In genomic region chr7:27157717-27158431, GRCh38 we compare ENCODE assay signal across 10 cellular contexts. TPM values are rescaled to one million over a fixed set of nuclear protein-coding genes. Genes with fewer than 3 reads are reported as not detected.
DNase-seq lines count a peak whose midpoint lies in the region; ATAC-seq, FAIRE-seq and TF ChIP-seq lines count a peak whose summit lies in the region.
"Had no signal": no experiment of that assay in that cellular context is flagged by ENCODE, and none has a peak within 500 bp of the region (broad histone marks: within the 10 kb centered on the region; RNA-seq: fewer than 3 reads in every experiment).

No MANE protein-coding gene starts in this region.

- TF ChIP-seq POLR2A in HepG2 (IDR thresholded peaks at IDR 0.05; ENCODE audit: insufficient read depth in 1 of 2, low read depth in 2 of 2, low read length in 2 of 2), result no peak

- peaks cover 3% of the 10 kb centered on the region for H3K4me1 ChIP-seq in astrocyte (ENCODE audit: insufficient read depth, low read length)
- peaks cover 4% of the 10 kb centered on the region; the same call in 1 of the 2 replicates for H3K4me1 ChIP-seq in MM.1S (ENCODE audit: low read length)
- H3K4me1 ChIP-seq in HepG2 (ENCODE audit: insufficient read depth, low read length), result peaks cover 19% of the 10 kb centered on the region

- H3K4me2 ChIP-seq in astrocyte (ENCODE audit: low read length), result no peak overlapping the region
- H3K4me2 ChIP-seq in MM.1S (ENCODE audit: low read depth, low read length), result no peak overlapping the region
- no peak overlapping the region for H3K4me2 ChIP-seq in HepG2 (ENCODE audit: low read depth, low read length)

- H3K36me3 Mint-ChIP-seq in IgD-negative memory B cell, result no peaks in the 10 kb centered on the region
- no peaks in the 10 kb centered on the region for H3K36me3 Mint-ChIP-seq in astrocyte (ENCODE audit: low read depth, unreplicated experiment)
- H3K36me3 Mint-ChIP-seq in nephron progenitor cell (ENCODE audit: low read depth), result peaks cover 32% of the 10 kb centered on the region

- H3K4me3 ChIP-seq in astrocyte (ENCODE audit: insufficient read depth, low read depth, low read length), result no peak overlapping the region
- no peak overlapping the region for H3K4me3 ChIP-seq in MM.1S (ENCODE audit: low read length)
- no peak overlapping the region for H3K4me3 ChIP-seq in HepG2 (replicated peaks in 1 of 3; ENCODE audit: insufficient read depth in 1 of 3, low read depth in 2 of 3, low read length in 3 of 3)
- H3K4me3 ChIP-seq: thyroid gland had no signal

- H4K20me1 ChIP-seq in astrocyte (ENCODE audit: insufficient read depth, low read length) (no peaks in the 10 kb centered on the region), MM.1S (ENCODE audit: insufficient read depth, low read length) (no peaks in the 10 kb centered on the region), HepG2 (ENCODE audit: insufficient read depth, low read length) (no peaks in the 10 kb centered on the region)

- H3K36me3 ChIP-seq in astrocyte (ENCODE audit: insufficient read depth, low read length), result no peaks in the 10 kb centered on the region
- H3K36me3 ChIP-seq in MM.1S (replicated peaks; ENCODE audit: insufficient read depth, low read length), result no peaks in the 10 kb centered on the region
- no peaks in the 10 kb centered on the region for H3K36me3 ChIP-seq in HepG2 (replicated peaks in 1 of 2; ENCODE audit: control insufficient read depth in 1 of 2, insufficient read depth in 2 of 2, low read length in 2 of 2)
- H3K36me3 ChIP-seq: thyroid gland had no signal

- peaks cover 92% of the 10 kb centered on the region for H3K27me3 ChIP-seq in astrocyte (ENCODE audit: insufficient read depth, low read length)
- peaks cover 91% of the 10 kb centered on the region for H3K27me3 ChIP-seq in MM.1S (replicated peaks; ENCODE audit: insufficient read depth, low read length)
- H3K27me3 ChIP-seq in HepG2 (ENCODE audit: control insufficient read depth in 1 of 2, insufficient read depth in 2 of 2, low read length in 2 of 2), result peaks cover 6 to 46% of the 10 kb centered on the region in 2 experiments

- TF ChIP-seq CTCF in astrocyte (IDR thresholded peaks at IDR 0.05; ENCODE audit: insufficient read depth, low read depth, low read length) (no peak), nephron progenitor cell (IDR thresholded peaks at IDR 0.05) (no peak), MM.1S (IDR thresholded peaks at IDR 0.05; ENCODE audit: low read length) (no peak), HepG2 (CRISPR knock-in tag; IDR thresholded peaks at IDR 0.05) (no peak)

- DNase-seq in astrocyte (ENCODE audit: low read depth) (no peak), nephron progenitor cell (peak; percentile 54), MM.1S (no peak), HepG2 (ENCODE audit: low spot score) (no peak), NCI-H524 (lab: John Stamatoyannopoulos, UW) (no peak)
- DNase-seq: EL, NCI-H1417, thyroid gland had no signal

- TF ChIP-seq RAD21 in HepG2 (CRISPR knock-in tag; IDR thresholded peaks at IDR 0.05), result no peak

- H3K9ac ChIP-seq in astrocyte (ENCODE audit: low read length), result no peak overlapping the region
- no peak overlapping the region for H3K9ac ChIP-seq in MM.1S (ENCODE audit: low read length)
- H3K9ac ChIP-seq in HepG2 (ENCODE audit: insufficient read depth, low read depth, low read length), result no peak overlapping the region

- no peaks in the 10 kb centered on the region for H3K9me2 ChIP-seq in MM.1S (replicated peaks; ENCODE audit: insufficient read depth, low read length)

- in situ Hi-C loops in HepG2 (cut with HindIII; ENCODE audit: extremely low pct_ligation_motif_present, low pct_unique_long_range_greater_than_20kb), result loop anchor here (5.0 to 25.0 kb wide), 2 partner anchors 791 to 1071 kb away; no protein-coding TSS in a partner anchor

- H3K27me3 Mint-ChIP-seq in IgD-negative memory B cell (peaks cover 61% of the 10 kb centered on the region), astrocyte (ENCODE audit: low read depth, unreplicated experiment) (peaks cover 83% of the 10 kb centered on the region), nephron progenitor cell (ENCODE audit: low read depth, poor library complexity) (peaks cover 5% of the 10 kb centered on the region)

- CTCF ChIA-PET in HepG2 (lab: Yijun Ruan, JAX; ENCODE audit: low intra/inter-chr PET ratio, low total read pairs), result no interaction called here

- H3K9me3 Mint-ChIP-seq in IgD-negative memory B cell (peaks cover 0 to 17% (median 1%) of the 10 kb centered on the region in 3 donors), astrocyte (ENCODE audit: unreplicated experiment) (peaks cover 38% of the 10 kb centered on the region), nephron progenitor cell (no peaks in the 10 kb centered on the region)

- WGBS in HepG2 (ENCODE audit: low lambda C conversion rate), result 80% methylated on average over 30 of the region's 30 CpGs

- no TSS peak for BruUV-seq in HepG2 (replicated peaks; lab: Mats Ljungman, UMichigan)

- no peaks in the 10 kb centered on the region for H3F3A ChIP-seq in MM.1S (ENCODE audit: insufficient read depth, low read length)

- intact Hi-C loops in HepG2 (cut with micrococcal nuclease; ENCODE audit: unreplicated experiment), result no loop called here

- TF ChIP-seq EP300 in HepG2 (IDR thresholded peaks at IDR 0.05; ENCODE audit: low read depth in 2 of 2, low read length in 2 of 2) (no peak), HepG2 (CRISPR knock-in tag; IDR thresholded peaks at IDR 0.05; ENCODE audit: borderline replicate concordance) (no peak)

- peaks cover 12% of the 10 kb centered on the region for H3K9me3 ChIP-seq in astrocyte (ENCODE audit: insufficient read depth, low read depth, low read length)
- H3K9me3 ChIP-seq in MM.1S (replicated peaks; ENCODE audit: insufficient read depth, low read length), result no peaks in the 10 kb centered on the region
- no peaks in the 10 kb centered on the region for H3K9me3 ChIP-seq in HepG2 (ENCODE audit: low read length)
- H3K9me3 ChIP-seq: thyroid gland had no signal

- peak overlapping the region; percentile 91 to 98 (median 94) for H3K27ac Mint-ChIP-seq in IgD-negative memory B cell
- peak overlapping the region; percentile 77 for H3K27ac Mint-ChIP-seq in astrocyte (ENCODE audit: unreplicated experiment)
- peak overlapping the region; percentile 99 for H3K27ac Mint-ChIP-seq in nephron progenitor cell

- no peaks in the 10 kb centered on the region for H3K79me2 ChIP-seq in astrocyte (ENCODE audit: insufficient read depth, low read length)
- H3K79me2 ChIP-seq in MM.1S (ENCODE audit: low read length), result no peaks in the 10 kb centered on the region
- H3K79me2 ChIP-seq in HepG2 (ENCODE audit: insufficient read depth, low read length), result no peaks in the 10 kb centered on the region

- H3K4me3 Mint-ChIP-seq in IgD-negative memory B cell (peak overlapping the region; percentile 54 to 89 (median 69)), astrocyte (ENCODE audit: unreplicated experiment) (peak overlapping the region; percentile 10), nephron progenitor cell (peak overlapping the region; percentile 97)

- no peak for ATAC-seq in HepG2
- ATAC-seq: HCT116 had no signal

- POLR2A ChIA-PET in HepG2 (lab: Yijun Ruan, JAX), result no interaction called here

- H2AFZ ChIP-seq in astrocyte (ENCODE audit: low read depth, low read length) (no peak overlapping the region), MM.1S (ENCODE audit: low read length) (no peak overlapping the region), HepG2 (ENCODE audit: low read length) (no peak overlapping the region)

- no peak overlapping the region for H3K27ac ChIP-seq in astrocyte (ENCODE audit: low read depth, low read length)
- no peak overlapping the region for H3K27ac ChIP-seq in MM.1S (ENCODE audit: low read length)
- H3K27ac ChIP-seq in HepG2 (ENCODE audit: extremely low read length, insufficient read depth, low read length), result no peak overlapping the region
- H3K27ac ChIP-seq: thyroid gland had no signal

- FAIRE-seq in astrocyte (lab: Jason Lieb, UNC) (no peak), HepG2 (lab: Jason Lieb, UNC) (no peak)

- H3K4me1 Mint-ChIP-seq in IgD-negative memory B cell (peaks cover 8 to 50% (median 14%) of the 10 kb centered on the region in 3 donors), astrocyte (ENCODE audit: low read depth, unreplicated experiment) (no peaks in the 10 kb centered on the region), nephron progenitor cell (peaks cover 48% of the 10 kb centered on the region)

RNA-seq across cellular contexts. Expression of gene HOXA7, which starts 1.4 kb away (rescaled TPM):
- polyA plus RNA-seq in IgD-negative memory B cell (1.0 TPM), HepG2 (2011; rRNA removed) (0.05 and 0.10 TPM in 2 replicates)
- total RNA-seq in astrocyte (not detected in 2 replicates), HepG2 (2016; rRNA removed; fragmentation: Illumina TruSeq; extraction: Trizol) (not detected in 2 replicates)
- total RNA-seq in HepG2 (2016; cell fraction: cytosol; rRNA removed; fragmentation: Illumina TruSeq; extraction: Trizol; ENCODE audit: low read depth), result not detected in 2 replicates
- total RNA-seq in HepG2 (2016; cell fraction: insoluble cytoplasmic fraction; rRNA removed; fragmentation: Illumina TruSeq; extraction: Trizol), result not detected in 2 replicates
- total RNA-seq in HepG2 (2016; cell fraction: membrane; rRNA removed; fragmentation: Illumina TruSeq; extraction: Trizol), result 0.07 and 0.15 TPM in 2 replicates
- not detected in 2 replicates for total RNA-seq in HepG2 (2016; cell fraction: nucleus; rRNA removed; fragmentation: Illumina TruSeq; extraction: Trizol)
- polyA plus RNA-seq in HepG2 (2011; cell fraction: cytosol; rRNA removed), result 0.07 and 0.13 TPM in 2 replicates
- 0.08 TPM in 1 of 2 replicates, not detected in the other for polyA plus RNA-seq in HepG2 (2011; cell fraction: nucleus; rRNA removed)
- 0.32 TPM in 1 of 2 replicates, not detected in the other for polyA plus RNA-seq in HepG2 (2012)
- 0.10 TPM in 1 of 2 replicates, not detected in the other for polyA plus RNA-seq in HepG2 (2016; cell fraction: cytosol; fragmentation: Illumina TruSeq; extraction: Trizol; ENCODE audit: low read depth)
- 0.22 and 0.31 TPM in 2 replicates for polyA plus RNA-seq in HepG2 (2016; cell fraction: insoluble cytoplasmic fraction; fragmentation: Illumina TruSeq; extraction: Trizol; ENCODE audit: low read depth)
- polyA plus RNA-seq in HepG2 (2016; cell fraction: membrane; fragmentation: Illumina TruSeq; extraction: Trizol; ENCODE audit: low read depth), result 0.26 and 0.30 TPM in 2 replicates
- polyA plus RNA-seq in HepG2 (2016; cell fraction: nucleus; fragmentation: Illumina TruSeq; extraction: Trizol; ENCODE audit: insufficient read depth, low read depth), result not detected in 2 replicates
- polyA minus RNA-seq in HepG2 (2011; rRNA and poly(A)+ RNA removed; ENCODE audit: low replicate concordance), result 0.08 and 3.8 TPM in 2 replicates
- polyA minus RNA-seq in HepG2 (2011; cell fraction: cytosol; rRNA and poly(A)+ RNA removed), result 0.30 and 1.1 TPM in 2 replicates
- not detected in 2 replicates for polyA minus RNA-seq in HepG2 (2011; cell fraction: nucleus; rRNA and poly(A)+ RNA removed)

RNA-seq across cellular contexts. Expression of gene HOXA3, which starts 5.5 kb away (rescaled TPM):
- polyA plus RNA-seq in IgD-negative memory B cell, result not detected
- not detected in 2 replicates for total RNA-seq in astrocyte
- 2.1 and 2.9 TPM in 2 replicates for total RNA-seq in HepG2 (2016; rRNA removed; fragmentation: Illumina TruSeq; extraction: Trizol)
- total RNA-seq in HepG2 (2016; cell fraction: cytosol; rRNA removed; fragmentation: Illumina TruSeq; extraction: Trizol; ENCODE audit: low read depth), result 0.51 and 0.71 TPM in 2 replicates
- total RNA-seq in HepG2 (2016; cell fraction: insoluble cytoplasmic fraction; rRNA removed; fragmentation: Illumina TruSeq; extraction: Trizol), result 1.7 and 2.6 TPM in 2 replicates
- total RNA-seq in HepG2 (2016; cell fraction: membrane; rRNA removed; fragmentation: Illumina TruSeq; extraction: Trizol), result 1.6 and 1.9 TPM in 2 replicates
- 3.5 and 4.8 TPM in 2 replicates for total RNA-seq in HepG2 (2016; cell fraction: nucleus; rRNA removed; fragmentation: Illumina TruSeq; extraction: Trizol)
- polyA plus RNA-seq in HepG2 (2011; rRNA removed), result 4.3 and 4.6 TPM in 2 replicates
- 1.3 and 1.5 TPM in 2 replicates for polyA plus RNA-seq in HepG2 (2011; cell fraction: cytosol; rRNA removed)
- 12.3 and 16.6 TPM in 2 replicates for polyA plus RNA-seq in HepG2 (2011; cell fraction: nucleus; rRNA removed)
- 3.8 and 6.3 TPM in 2 replicates for polyA plus RNA-seq in HepG2 (2012)
- polyA plus RNA-seq in HepG2 (2016; cell fraction: cytosol; fragmentation: Illumina TruSeq; extraction: Trizol; ENCODE audit: low read depth), result 0.74 and 0.97 TPM in 2 replicates
- polyA plus RNA-seq in HepG2 (2016; cell fraction: insoluble cytoplasmic fraction; fragmentation: Illumina TruSeq; extraction: Trizol; ENCODE audit: low read depth), result 4.9 and 6.7 TPM in 2 replicates
- 3.4 TPM in 2 replicates for polyA plus RNA-seq in HepG2 (2016; cell fraction: membrane; fragmentation: Illumina TruSeq; extraction: Trizol; ENCODE audit: low read depth)
- polyA plus RNA-seq in HepG2 (2016; cell fraction: nucleus; fragmentation: Illumina TruSeq; extraction: Trizol; ENCODE audit: insufficient read depth, low read depth), result 26.3 and 26.9 TPM in 2 replicates
- polyA minus RNA-seq in HepG2 (2011; rRNA and poly(A)+ RNA removed; ENCODE audit: low replicate concordance), result 1.7 TPM in 1 of 2 replicates, not detected in the other
- 0.88 and 1.1 TPM in 2 replicates for polyA minus RNA-seq in HepG2 (2011; cell fraction: cytosol; rRNA and poly(A)+ RNA removed)
- 2.2 and 4.6 TPM in 2 replicates for polyA minus RNA-seq in HepG2 (2011; cell fraction: nucleus; rRNA and poly(A)+ RNA removed)

RNA-seq across cellular contexts. Expression of gene HOXA9, which starts 7.5 kb away (rescaled TPM):
- 0.20 TPM for polyA plus RNA-seq in IgD-negative memory B cell
- total RNA-seq in astrocyte, result not detected in 2 replicates
- total RNA-seq in HepG2 (2016; rRNA removed; fragmentation: Illumina TruSeq; extraction: Trizol), result not detected in 2 replicates
- not detected in 2 replicates for total RNA-seq in HepG2 (2016; cell fraction: cytosol; rRNA removed; fragmentation: Illumina TruSeq; extraction: Trizol; ENCODE audit: low read depth)
- total RNA-seq in HepG2 (2016; cell fraction: insoluble cytoplasmic fraction; rRNA removed; fragmentation: Illumina TruSeq; extraction: Trizol), result not detected in 2 replicates
- total RNA-seq in HepG2 (2016; cell fraction: membrane; rRNA removed; fragmentation: Illumina TruSeq; extraction: Trizol), result not detected in 2 replicates
- not detected in 2 replicates for total RNA-seq in HepG2 (2016; cell fraction: nucleus; rRNA removed; fragmentation: Illumina TruSeq; extraction: Trizol)
- polyA plus RNA-seq in HepG2 (2011; rRNA removed), result not detected in 2 replicates
- not detected in 2 replicates for polyA plus RNA-seq in HepG2 (2011; cell fraction: cytosol; rRNA removed)
- polyA plus RNA-seq in HepG2 (2011; cell fraction: nucleus; rRNA removed), result not detected in 2 replicates
- not detected in 2 replicates for polyA plus RNA-seq in HepG2 (2012)
- not detected in 2 replicates for polyA plus RNA-seq in HepG2 (2016; cell fraction: cytosol; fragmentation: Illumina TruSeq; extraction: Trizol; ENCODE audit: low read depth)
- not detected in 2 replicates for polyA plus RNA-seq in HepG2 (2016; cell fraction: insoluble cytoplasmic fraction; fragmentation: Illumina TruSeq; extraction: Trizol; ENCODE audit: low read depth)
- polyA plus RNA-seq in HepG2 (2016; cell fraction: membrane; fragmentation: Illumina TruSeq; extraction: Trizol; ENCODE audit: low read depth), result not detected in 2 replicates
- polyA plus RNA-seq in HepG2 (2016; cell fraction: nucleus; fragmentation: Illumina TruSeq; extraction: Trizol; ENCODE audit: insufficient read depth, low read depth), result not detected in 2 replicates
- 0.51 TPM in 1 of 2 replicates, not detected in the other for polyA minus RNA-seq in HepG2 (2011; rRNA and poly(A)+ RNA removed; ENCODE audit: low replicate concordance)
- polyA minus RNA-seq in HepG2 (2011; cell fraction: cytosol; rRNA and poly(A)+ RNA removed), result not detected in 2 replicates
- not detected in 2 replicates for polyA minus RNA-seq in HepG2 (2011; cell fraction: nucleus; rRNA and poly(A)+ RNA removed)

RNA-seq across cellular contexts. Expression of gene HOXA6, which starts 10.3 kb away (rescaled TPM):
- polyA plus RNA-seq in IgD-negative memory B cell, result 0.39 TPM
- not detected in 2 replicates for total RNA-seq in astrocyte
- 0.95 and 1.3 TPM in 2 replicates for total RNA-seq in HepG2 (2016; rRNA removed; fragmentation: Illumina TruSeq; extraction: Trizol)
- 0.71 TPM in 1 of 2 replicates, not detected in the other for total RNA-seq in HepG2 (2016; cell fraction: cytosol; rRNA removed; fragmentation: Illumina TruSeq; extraction: Trizol; ENCODE audit: low read depth)
- 0.79 and 1.2 TPM in 2 replicates for total RNA-seq in HepG2 (2016; cell fraction: insoluble cytoplasmic fraction; rRNA removed; fragmentation: Illumina TruSeq; extraction: Trizol)
- total RNA-seq in HepG2 (2016; cell fraction: membrane; rRNA removed; fragmentation: Illumina TruSeq; extraction: Trizol), result 0.41 and 0.65 TPM in 2 replicates
- total RNA-seq in HepG2 (2016; cell fraction: nucleus; rRNA removed; fragmentation: Illumina TruSeq; extraction: Trizol), result 1.1 and 3.7 TPM in 2 replicates
- polyA plus RNA-seq in HepG2 (2011; rRNA removed), result 0.68 and 1.5 TPM in 2 replicates
- polyA plus RNA-seq in HepG2 (2011; cell fraction: cytosol; rRNA removed), result 0.38 and 0.74 TPM in 2 replicates
- polyA plus RNA-seq in HepG2 (2011; cell fraction: nucleus; rRNA removed), result 4.3 and 4.7 TPM in 2 replicates
- 0.47 and 0.68 TPM in 2 replicates for polyA plus RNA-seq in HepG2 (2012)
- 0.18 TPM in 1 of 2 replicates, not detected in the other for polyA plus RNA-seq in HepG2 (2016; cell fraction: cytosol; fragmentation: Illumina TruSeq; extraction: Trizol; ENCODE audit: low read depth)
- polyA plus RNA-seq in HepG2 (2016; cell fraction: insoluble cytoplasmic fraction; fragmentation: Illumina TruSeq; extraction: Trizol; ENCODE audit: low read depth), result 0.94 and 0.99 TPM in 2 replicates
- polyA plus RNA-seq in HepG2 (2016; cell fraction: membrane; fragmentation: Illumina TruSeq; extraction: Trizol; ENCODE audit: low read depth), result 0.22 TPM in 1 of 2 replicates, not detected in the other
- polyA plus RNA-seq in HepG2 (2016; cell fraction: nucleus; fragmentation: Illumina TruSeq; extraction: Trizol; ENCODE audit: insufficient read depth, low read depth), result 3.5 and 4.1 TPM in 2 replicates
- polyA minus RNA-seq in HepG2 (2011; rRNA and poly(A)+ RNA removed; ENCODE audit: low replicate concordance), result 1.2 and 2.5 TPM in 2 replicates
- polyA minus RNA-seq in HepG2 (2011; cell fraction: cytosol; rRNA and poly(A)+ RNA removed), result 0.79 TPM in 1 of 2 replicates, not detected in the other
- 2.1 and 3.0 TPM in 2 replicates for polyA minus RNA-seq in HepG2 (2011; cell fraction: nucleus; rRNA and poly(A)+ RNA removed)

RNA-seq across cellular contexts. Expression of gene HOXA5, which starts 14.4 kb away (rescaled TPM):
- polyA plus RNA-seq in IgD-negative memory B cell, result not detected
- total RNA-seq in astrocyte, result not detected in 2 replicates
- total RNA-seq in HepG2 (2016; rRNA removed; fragmentation: Illumina TruSeq; extraction: Trizol), result 3.2 and 3.9 TPM in 2 replicates
- 0.71 and 0.97 TPM in 2 replicates for total RNA-seq in HepG2 (2016; cell fraction: cytosol; rRNA removed; fragmentation: Illumina TruSeq; extraction: Trizol; ENCODE audit: low read depth)
- total RNA-seq in HepG2 (2016; cell fraction: insoluble cytoplasmic fraction; rRNA removed; fragmentation: Illumina TruSeq; extraction: Trizol), result 3.0 TPM in 2 replicates
- 2.1 and 3.2 TPM in 2 replicates for total RNA-seq in HepG2 (2016; cell fraction: membrane; rRNA removed; fragmentation: Illumina TruSeq; extraction: Trizol)
- total RNA-seq in HepG2 (2016; cell fraction: nucleus; rRNA removed; fragmentation: Illumina TruSeq; extraction: Trizol), result 2.1 and 4.1 TPM in 2 replicates
- 3.6 and 4.0 TPM in 2 replicates for polyA plus RNA-seq in HepG2 (2011; rRNA removed)
- 2.0 TPM in 2 replicates for polyA plus RNA-seq in HepG2 (2011; cell fraction: cytosol; rRNA removed)
- polyA plus RNA-seq in HepG2 (2011; cell fraction: nucleus; rRNA removed), result 4.0 and 4.1 TPM in 2 replicates
- 2.3 TPM in 2 replicates for polyA plus RNA-seq in HepG2 (2012)
- 0.70 and 1.1 TPM in 2 replicates for polyA plus RNA-seq in HepG2 (2016; cell fraction: cytosol; fragmentation: Illumina TruSeq; extraction: Trizol; ENCODE audit: low read depth)
- 4.1 and 4.3 TPM in 2 replicates for polyA plus RNA-seq in HepG2 (2016; cell fraction: insoluble cytoplasmic fraction; fragmentation: Illumina TruSeq; extraction: Trizol; ENCODE audit: low read depth)
- 2.2 and 2.8 TPM in 2 replicates for polyA plus RNA-seq in HepG2 (2016; cell fraction: membrane; fragmentation: Illumina TruSeq; extraction: Trizol; ENCODE audit: low read depth)
- polyA plus RNA-seq in HepG2 (2016; cell fraction: nucleus; fragmentation: Illumina TruSeq; extraction: Trizol; ENCODE audit: insufficient read depth, low read depth), result 6.4 and 8.6 TPM in 2 replicates
- polyA minus RNA-seq in HepG2 (2011; rRNA and poly(A)+ RNA removed; ENCODE audit: low replicate concordance), result 0.98 and 2.8 TPM in 2 replicates
- polyA minus RNA-seq in HepG2 (2011; cell fraction: cytosol; rRNA and poly(A)+ RNA removed), result 1.1 and 2.2 TPM in 2 replicates
- 2.7 and 3.4 TPM in 2 replicates for polyA minus RNA-seq in HepG2 (2011; cell fraction: nucleus; rRNA and poly(A)+ RNA removed)

Comparison
In these comparisons a context has a peak if more than half of its experiments do, and no peak if none do; other contexts are left out.
1. H3K4me3 Mint-ChIP-seq: peak in every context shown above with its lines; median percentile 97 in nephron progenitor cell; 69 in IgD-negative memory B cell; 10 in astrocyte.